8 cellular contexts compared by ENCODE assay signal in genomic region chr6:104860221-104860620, GRCh38. TPM values are rescaled to one million over a fixed set of nuclear protein-coding genes. Genes with fewer than 3 reads are reported as not detected.
DNase-seq lines count a peak whose midpoint lies in the region; ATAC-seq, FAIRE-seq and TF ChIP-seq lines count a peak whose summit lies in the region.

No MANE protein-coding gene starts in this region.

- no peaks in the 10 kb centered on the region for H3K9me3 Mint-ChIP-seq in memory B cell

- H3K9ac ChIP-seq in GM12878 (ENCODE audit: control insufficient read depth, insufficient read depth, low read length), result peak overlapping the region; percentile 74; the same call in 1 of the 2 replicates

- H3K36me3 Mint-ChIP-seq in memory B cell, result no peaks in the 10 kb centered on the region

- 98% methylated on average over 2 of the region's 2 CpGs for WGBS in GM12878 (ENCODE audit: insufficient coverage, insufficient replicate concordance, low lambda C conversion rate, missing lambda C conversion rate)

- no peak for TF ChIP-seq POLR2A in GM12878 (IDR thresholded peaks at IDR 0.05; ENCODE audit: low read depth, low read length)

- no peak overlapping the region for H3K27ac ChIP-seq in cardiac muscle cell
- H3K27ac ChIP-seq in GM12878 (ENCODE audit: control insufficient read depth, insufficient read depth), result no peak overlapping the region
- peak overlapping the region; percentile 72 for H3K27ac ChIP-seq in upper lobe of right lung

- peak overlapping the region; percentile 98 for H2AFZ ChIP-seq in GM12878 (ENCODE audit: control insufficient read depth, low read depth, low read length)

- H3K4me2 ChIP-seq in GM12878 (ENCODE audit: control insufficient read depth, insufficient read depth), result peak overlapping the region; percentile 98

- H3K4me1 ChIP-seq in cardiac muscle cell (ENCODE audit: low read depth) (peaks cover 8% of the 10 kb centered on the region), GM12878 (ENCODE audit: control insufficient read depth, insufficient read depth, low read length) (no peaks in the 10 kb centered on the region), upper lobe of right lung (peaks cover 8% of the 10 kb centered on the region)

- H3K36me3 ChIP-seq in cardiac muscle cell (no peaks in the 10 kb centered on the region), GM12878 (ENCODE audit: control insufficient read depth in 2 of 2, insufficient read depth in 2 of 2, low read length in 1 of 2) (no peaks in the 10 kb centered on the region), upper lobe of right lung (no peaks in the 10 kb centered on the region)

- H3K27ac Mint-ChIP-seq in memory B cell, result peak overlapping the region; percentile 28

- no peak for FAIRE-seq in GM12878 (lab: Jason Lieb, UNC)

- peak overlapping the region; percentile 89 for H3K4me3 ChIP-seq in cardiac muscle cell
- 0 out of 2 replicates have a peak overlapping the region, but pooled peaks have one; percentile 100 for H3K4me3 ChIP-seq in GM12878
- peak overlapping the region; percentile 86 for H3K4me3 ChIP-seq in upper lobe of right lung

- no peak for TF ChIP-seq CTCF in cardiac muscle cell (IDR thresholded peaks at IDR 0.05; ENCODE audit: low read depth, low read length)
- no peak for TF ChIP-seq CTCF in GM12878 (IDR thresholded peaks at IDR 0.05 in 2 of 3, conservative IDR thresholded peaks at IDR 0.05 in 1 of 3; ENCODE audit: control insufficient read depth in 2 of 3, extremely low read depth in 1 of 3, insufficient read depth in 1 of 3, low read depth in 3 of 3, low read length in 3 of 3)
- no peak for TF ChIP-seq CTCF in upper lobe of right lung (IDR thresholded peaks at IDR 0.05)
- TF ChIP-seq CTCF in GM10248 (IDR thresholded peaks at IDR 0.05; ENCODE audit: control extremely low read depth, extremely low read depth, low read depth, missing control alignments), result no peak

- DNase-seq in cardiac muscle cell (ENCODE audit: low read depth in 1 of 2, low spot score in 1 of 2) (no peak), left cardiac atrium (no peak), GM12878 (ENCODE audit: low read depth, low spot score) (no peak), memory B cell (ENCODE audit: low spot score in 2 of 2) (no peak), upper lobe of right lung (no peak), GM10248 (ENCODE audit: extremely low spot score) (no peak)

- H3K9me3 ChIP-seq in cardiac muscle cell (ENCODE audit: low read depth), result no peaks in the 10 kb centered on the region
- no peaks in the 10 kb centered on the region for H3K9me3 ChIP-seq in GM12878 (replicated peaks; ENCODE audit: control insufficient read depth, insufficient read depth, low read length)
- H3K9me3 ChIP-seq in upper lobe of right lung, result no peaks in the 10 kb centered on the region

- POLR2A ChIA-PET in GM12878 (lab: Charles Lee), result interaction anchor here (1.0 kb wide), 1 partner anchor 71 kb away, joined by 3 read pairs; no protein-coding TSS in a partner anchor
- POLR2A ChIA-PET in GM10248 (lab: Yijun Ruan, JAX), result no interaction called here

- H3K79me2 ChIP-seq in GM12878 (ENCODE audit: control insufficient read depth, insufficient read depth, low read length), result no peaks in the 10 kb centered on the region

- in situ Hi-C loops in GM12878 (cut with MboI), result no loop called here

- no peaks in the 10 kb centered on the region for H4K20me1 ChIP-seq in GM12878 (ENCODE audit: control insufficient read depth, insufficient read depth)

- H3K4me3 Mint-ChIP-seq in memory B cell, result peak overlapping the region; percentile 87

- RAD21 ChIA-PET in GM12878 (lab: Charles Lee; ENCODE audit: unreplicated experiment), result interaction anchor here (0.6 kb wide), 1 partner anchor 15 kb away, joined by 4 read pairs; no protein-coding TSS in a partner anchor

- TF ChIP-seq RAD21 in GM12878 (IDR thresholded peaks at IDR 0.05; ENCODE audit: insufficient read depth, low read depth, low read length), result no peak

- intact Hi-C loops in left cardiac atrium (cut with DNase I), result no loop called here
- intact Hi-C loops in GM12878 (cut with micrococcal nuclease; ENCODE audit: unreplicated experiment), result no loop called here
- intact Hi-C loops in upper lobe of right lung (cut with DNase I), result no loop called here

- no peak for ATAC-seq in left cardiac atrium
- no peak for ATAC-seq in GM12878
- ATAC-seq in memory B cell (ENCODE audit: low read depth), result no peak
- ATAC-seq in upper lobe of right lung, result no peak
- ATAC-seq in GM21619 (IDR thresholded peaks at IDR 0.05; ENCODE audit: unreplicated experiment), result no peak
- no peak for ATAC-seq in HG03097 (IDR thresholded peaks at IDR 0.05; ENCODE audit: low FRiP score, unreplicated experiment)

- TF ChIP-seq EP300 in GM12878 (IDR thresholded peaks at IDR 0.05; ENCODE audit: borderline replicate concordance in 1 of 2, control insufficient read depth in 1 of 2, low read depth in 2 of 2, low read length in 2 of 2), result no peak

- H3K27me3 ChIP-seq in cardiac muscle cell (no peaks in the 10 kb centered on the region), GM12878 (replicated peaks in 1 of 2; ENCODE audit: control insufficient read depth in 2 of 2, insufficient read depth in 2 of 2, low read length in 1 of 2) (no peaks in the 10 kb centered on the region), upper lobe of right lung (peaks cover 5% of the 10 kb centered on the region)

- H3K4me1 Mint-ChIP-seq in memory B cell, result peaks cover 6% of the 10 kb centered on the region

- CTCF ChIA-PET in GM12878 (lab: Yijun Ruan, JAX) (interaction anchor here (0.6 to 2.7 kb wide), 4 partner anchors 11 to 226 kb away, joined by 3 to 18 read pairs (median 4); no protein-coding TSS in a partner anchor), GM10248 (lab: Yijun Ruan, JAX) (interaction anchor here (0.7 to 2.3 kb wide), 6 partner anchors 9 to 65 kb away, joined by 3 to 5 read pairs (median 4); no protein-coding TSS in a partner anchor)

- H3K27me3 Mint-ChIP-seq in memory B cell, result peaks cover 3% of the 10 kb centered on the region

- SMC1A ChIA-PET in GM12878 (lab: Charles Lee; ENCODE audit: uncharacterized antibody, unreplicated experiment), result interaction anchor here (0.6 to 2.7 kb wide), 4 partner anchors 9 to 1433 kb away, joined by 3 to 12 read pairs (median 4); no protein-coding TSS in a partner anchor

- BruUV-seq in GM12878 (replicated peaks; lab: Mats Ljungman, UMichigan), result no TSS peak

TF ChIP-seq in GM12878, 131 proteins besides CTCF, POLR2A, EP300 and RAD21:
- TF ChIP-seq ZSCAN29 (IDR thresholded peaks at IDR 0.05), result no peak

RNA-seq across cellular contexts. Expression of gene HACE1, which starts 0.5 kb away (rescaled TPM):
- total RNA-seq in cardiac muscle cell (19.7 and 42.6 TPM in 2 replicates), left cardiac atrium (10 to 100 TPM in 1 of 2 donors, 1 to 10 TPM in 1; 8.3 to 10.8 TPM), GM12878 (2014; rRNA removed) (6.4 and 7.7 TPM in 2 replicates), GM12878 (2014; rRNA removed; fragmentation: Illumina TruSeq; extraction: Trizol) (6.7 and 7.4 TPM in 2 replicates), GM12878 (2021) (6.0 and 6.7 TPM in 2 replicates), upper lobe of right lung (14.8 TPM)
- polyA plus RNA-seq in cardiac muscle cell (14.8 and 18.0 TPM in 2 replicates), GM12878 (2011; rRNA removed) (16.9 and 31.2 TPM in 2 replicates), GM12878 (2014; fragmentation: Illumina TruSeq; extraction: Trizol) (5.3 and 5.5 TPM in 2 replicates), GM12878 (2014; fragmentation: Nextera tagmentation; extraction: Ambion mirVana) (1 to 10 TPM; 1.6 to 2.6 TPM), GM12878 (2014; rRNA removed) (4.7 and 5.7 TPM in 2 replicates), GM12878 (2016; fragmentation: Nextera tagmentation; extraction: Ambion mirVana) (1 to 10 TPM; 3.6 to 5.0 TPM)
- 111 and 115 TPM in 2 replicates for total RNA-seq in GM12878 (2013; cell fraction: nucleolus; rRNA removed)
- 3.8 TPM for polyA plus RNA-seq in GM12878 (2011; ENCODE audit: low read depth)
- 6.7 and 6.8 TPM in 2 replicates for polyA plus RNA-seq in GM12878 (2011; cell fraction: cytosol; rRNA removed)
- 17.1 and 22.9 TPM in 2 replicates for polyA plus RNA-seq in GM12878 (2011; cell fraction: nucleus; rRNA removed)
- polyA plus RNA-seq in GM12878 (2012), result 3.6 and 6.1 TPM in 2 replicates
- polyA minus RNA-seq in GM12878 (2011; rRNA and poly(A)+ RNA removed), result 21.7 and 32.0 TPM in 2 replicates
- polyA minus RNA-seq in GM12878 (2011; cell fraction: cytosol; rRNA and poly(A)+ RNA removed), result 4.5 and 8.6 TPM in 2 replicates
- 21.2 and 31.7 TPM in 2 replicates for polyA minus RNA-seq in GM12878 (2011; cell fraction: nucleus; rRNA and poly(A)+ RNA removed)
